24 cellular contexts compared by ENCODE assay signal in genomic region chr6:53919881-53920360, GRCh38.
"Had no signal": no experiment of that assay in that cellular context is flagged by ENCODE, and none has a peak within 500 bp of the region (broad histone marks: within the 10 kb centered on the region; RNA-seq: fewer than 3 reads in every experiment).

No MANE protein-coding gene starts in this region.

- H3K4me1 ChIP-seq: esophagus muscularis mucosa, heart right ventricle, left lung, pancreas, right lobe of liver had no signal

- H3K4me3 ChIP-seq: coronary artery, esophagus muscularis mucosa, heart right ventricle, left lung, pancreas, right lobe of liver, suprapubic skin, transverse colon had no signal

- DNase-seq: dermis blood vessel endothelial cell; effector memory CD4-positive, alpha-beta T cell; foreskin keratinocyte; glutamatergic neuron; heart right ventricle; hippocampal formation; left cardiac atrium; left lung; mesenchymal stem cell; midbrain; naive thymus-derived CD8-positive, alpha-beta T cell; pancreas; right lobe of liver; small intestine; stimulated activated CD4-positive, alpha-beta T cell treated with anti-CD3 and anti-CD28 coated beads, Interleukin-15, amount 100 ng/mL, for 24 hours; stimulated activated CD4-positive, alpha-beta T cell treated with anti-CD3 and anti-CD28 coated beads, Interleukin-2, amount 100 ng/mL, for 48 hours; stimulated activated naive B cell treated with anti-CD40 and anti-IgM and Interleukin-4, amounts not matched to agents 10 μg/mL and 1 μg/mL and 100 μg/mL, for 72 hours; transverse colon had no signal

- H3K27ac Mint-ChIP-seq: stimulated activated naive B cell treated with anti-CD40 and anti-IgM and Interleukin-4, amounts not matched to agents 10 μg/mL and 1 μg/mL and 100 μg/mL, for 72 hours; stimulated activated naive CD8-positive, alpha-beta T cell treated with anti-CD3 and anti-CD28 coated beads, Interleukin-15, Interleukin-2, amounts not matched to agents 100 ng/mL and 50 ng/mL, for 24 hours had no signal

- H3K4me1 Mint-ChIP-seq: naive thymus-derived CD8-positive, alpha-beta T cell; stimulated activated naive B cell treated with anti-CD40 and anti-IgM and Interleukin-4, amounts not matched to agents 10 μg/mL and 1 μg/mL and 100 μg/mL, for 72 hours had no signal

- H3K9me3 ChIP-seq: esophagus muscularis mucosa, heart right ventricle, left lung, neutrophil, pancreas, right lobe of liver, suprapubic skin, transverse colon had no signal

- H3K9me3 Mint-ChIP-seq: naive thymus-derived CD8-positive, alpha-beta T cell; neural crest cell; stimulated activated naive B cell treated with anti-CD40 and anti-IgM and Interleukin-4, amounts not matched to agents 10 μg/mL and 1 μg/mL and 100 μg/mL, for 72 hours; stimulated activated naive CD8-positive, alpha-beta T cell treated with anti-CD3 and anti-CD28 coated beads, Interleukin-15, Interleukin-2, amounts not matched to agents 100 ng/mL and 50 ng/mL, for 24 hours had no signal

- H3K27ac ChIP-seq: coronary artery, esophagus muscularis mucosa, foreskin keratinocyte, heart right ventricle, left lung, neutrophil, pancreas, right lobe of liver, suprapubic skin, transverse colon had no signal

- ATAC-seq: foreskin keratinocyte; heart right ventricle; left cardiac atrium; left lung; naive thymus-derived CD8-positive, alpha-beta T cell; pancreas; right lobe of liver; stimulated activated naive B cell treated with anti-CD40 and anti-IgM and Interleukin-4, amounts not matched to agents 10 μg/mL and 1 μg/mL and 100 μg/mL, for 72 hours had no signal

- H3K36me3 ChIP-seq: left lung, right lobe of liver had no signal

- H3K4me3 Mint-ChIP-seq: naive thymus-derived CD8-positive, alpha-beta T cell; neural crest cell; stimulated activated naive B cell treated with anti-CD40 and anti-IgM and Interleukin-4, amounts not matched to agents 10 μg/mL and 1 μg/mL and 100 μg/mL, for 72 hours; stimulated activated naive CD8-positive, alpha-beta T cell treated with anti-CD3 and anti-CD28 coated beads, Interleukin-15, Interleukin-2, amounts not matched to agents 100 ng/mL and 50 ng/mL, for 24 hours had no signal

- H3K27me3 ChIP-seq: esophagus muscularis mucosa, foreskin keratinocyte, heart right ventricle, left lung, neutrophil, pancreas, right lobe of liver, suprapubic skin, transverse colon had no signal

- H3K27me3 Mint-ChIP-seq: naive thymus-derived CD8-positive, alpha-beta T cell; stimulated activated naive B cell treated with anti-CD40 and anti-IgM and Interleukin-4, amounts not matched to agents 10 μg/mL and 1 μg/mL and 100 μg/mL, for 72 hours; stimulated activated naive CD8-positive, alpha-beta T cell treated with anti-CD3 and anti-CD28 coated beads, Interleukin-15, Interleukin-2, amounts not matched to agents 100 ng/mL and 50 ng/mL, for 24 hours had no signal
